13 cellular contexts compared by ENCODE assay signal in genomic region chr5:40842351-40842750, GRCh38. TPM values are rescaled to one million over a fixed set of nuclear protein-coding genes. Genes with fewer than 3 reads are reported as not detected.
A peak's percentile ranks its signal among the peaks of the same experiment; 100 is the strongest.
DNase-seq lines count a peak whose midpoint lies in the region; ATAC-seq, FAIRE-seq and TF ChIP-seq lines count a peak whose summit lies in the region.
"Had no signal": no experiment of that assay in that cellular context is flagged by ENCODE, and none has a peak within 500 bp of the region (broad histone marks: within the 10 kb centered on the region; RNA-seq: fewer than 3 reads in every experiment).

No MANE protein-coding gene starts in this region.

- H3K27ac ChIP-seq in AG04450 (ENCODE audit: low read depth, low read length): no peak overlapping the region
- no peak overlapping the region for H3K27ac ChIP-seq in naive thymus-derived CD4-positive, alpha-beta T cell (ENCODE audit: low read depth, low read length)
- H3K27ac ChIP-seq: C4-2B had no signal

- no peaks in the 10 kb centered on the region for H3K36me3 ChIP-seq in naive thymus-derived CD4-positive, alpha-beta T cell (ENCODE audit: control insufficient read depth in 2 of 3, insufficient read depth in 3 of 3, low read length in 3 of 3)

- H3K4me3 ChIP-seq in AG04450 (ENCODE audit: low read depth, low read length): peak overlapping the region; percentile 42
- H3K4me3 ChIP-seq in NB4 (ENCODE audit: low read depth, low read length): peak overlapping the region; percentile 78
- H3K4me3 ChIP-seq in epithelial cell of proximal tubule (ENCODE audit: low read depth, low read length): peak overlapping the region; percentile 46
- peak overlapping the region; percentile 57 for H3K4me3 ChIP-seq in naive thymus-derived CD4-positive, alpha-beta T cell (ENCODE audit: low read length)

- no peaks in the 10 kb centered on the region for H3K9me3 Mint-ChIP-seq in naive thymus-derived CD4-positive, alpha-beta T cell
- peaks cover 0 to 2% (median 0%) of the 10 kb centered on the region in 7 donors for H3K9me3 Mint-ChIP-seq in CD14-positive monocyte

- DNase-seq in AG04450 (ENCODE audit: low read depth, low spot score) (peak; percentile 13), NB4 (ENCODE audit: low read depth) (no peak), epithelial cell of proximal tubule (ENCODE audit: low read depth) (no peak), CD14-positive monocyte (ENCODE audit: low spot score) (no peak), SKM-1 treated with dmso at 0.1 percent for 144 hours (lab: John Stamatoyannopoulos, UW; ENCODE audit: unreplicated experiment) (no peak), HTR-8/SVneo (ENCODE audit: insufficient read length, low spot score) (no peak), HEK293T (ENCODE audit: extremely low spot score) (no peak)
- DNase-seq in naive thymus-derived CD4-positive, alpha-beta T cell: no peak
- DNase-seq: effector memory CD4-positive, alpha-beta T cell; NCI-H82; stimulated activated naive CD8-positive, alpha-beta T cell treated with anti-CD3 and anti-CD28 coated beads, Interleukin-15, Interleukin-2, amounts not matched to agents 100 U/mL and 50 U/mL, for 24 hours had no signal

- CTCF ChIA-PET in AG04450 (lab: Charles Lee): interaction anchor here (1.0 kb wide), 1 partner anchor 62 kb away, joined by 3 read pairs; no protein-coding TSS in a partner anchor
- CTCF ChIA-PET in naive thymus-derived CD4-positive, alpha-beta T cell (lab: Charles Lee): interaction anchor here (1.0 kb wide), 1 partner anchor 9 kb away, joined by 4 read pairs; no protein-coding TSS in a partner anchor
- CTCF ChIA-PET in HEK293T (lab: Yijun Ruan, JAX): interaction anchor here (0.6 to 1.5 kb wide), 2 partner anchors 15 to 37 kb away, joined by 3 read pairs; no protein-coding TSS in a partner anchor

- H3K27ac Mint-ChIP-seq in naive thymus-derived CD4-positive, alpha-beta T cell: peak overlapping the region in 1 of 9 donors; percentile 91
- no peak overlapping the region for H3K27ac Mint-ChIP-seq in CD14-positive monocyte

- H3K36me3 Mint-ChIP-seq in naive thymus-derived CD4-positive, alpha-beta T cell: peaks cover 0 to 13% (median 3%) of the 10 kb centered on the region in 5 donors
- peaks cover 20 to 27% of the 10 kb centered on the region in 2 donors for H3K36me3 Mint-ChIP-seq in CD14-positive monocyte

- peaks cover 0 to 6% of the 10 kb centered on the region in 2 donors for H3K4me1 ChIP-seq in naive thymus-derived CD4-positive, alpha-beta T cell (ENCODE audit: control insufficient read depth in 2 of 2, insufficient read depth in 2 of 2, low read length in 2 of 2)

- peak overlapping the region in 2 of 10 donors; percentile 13 to 94 for H3K4me3 Mint-ChIP-seq in naive thymus-derived CD4-positive, alpha-beta T cell
- peak overlapping the region in 1 of 2 donors; percentile 98 for H3K4me3 Mint-ChIP-seq in CD14-positive monocyte

- POLR2A ChIA-PET in AG04450 (lab: Yijun Ruan, JAX): no interaction called here
- POLR2A ChIA-PET in naive thymus-derived CD4-positive, alpha-beta T cell (lab: Charles Lee): interaction anchor here (1.3 kb wide), 1 partner anchor 11 kb away, joined by 3 read pairs; no protein-coding TSS in a partner anchor
- POLR2A ChIA-PET in HEK293T (lab: Yijun Ruan, JAX): interaction anchor here (0.7 kb wide), 1 partner anchor 10 kb away, joined by 3 read pairs; no protein-coding TSS in a partner anchor

- peaks cover 0 to 7% (median 5%) of the 10 kb centered on the region in 5 donors for H3K27me3 Mint-ChIP-seq in naive thymus-derived CD4-positive, alpha-beta T cell
- H3K27me3 Mint-ChIP-seq in CD14-positive monocyte (ENCODE audit: low read depth in 3 of 3): peaks cover 0 to 2% (median 1%) of the 10 kb centered on the region in 3 donors

- TF ChIP-seq CTCF in AG04450 (IDR thresholded peaks at IDR 0.05; ENCODE audit: low read depth, low read length) (no peak), NB4 (IDR thresholded peaks at IDR 0.05; ENCODE audit: low read depth, low read length) (no peak), epithelial cell of proximal tubule (conservative IDR thresholded peaks at IDR 0.05; ENCODE audit: low read depth, low read length) (no peak), CD14-positive monocyte (IDR thresholded peaks at IDR 0.05) (no peak)

- H3K9me3 ChIP-seq in AG04450 (ENCODE audit: control insufficient read depth, insufficient read depth, low read length): no peaks in the 10 kb centered on the region
- no peaks in the 10 kb centered on the region for H3K9me3 ChIP-seq in naive thymus-derived CD4-positive, alpha-beta T cell (ENCODE audit: control insufficient read depth in 2 of 3, low read length in 3 of 3)

- ATAC-seq in naive thymus-derived CD4-positive, alpha-beta T cell: no peak
- ATAC-seq: stimulated activated naive CD8-positive, alpha-beta T cell treated with anti-CD3 and anti-CD28 coated beads, Interleukin-15, Interleukin-2, amounts not matched to agents 100 U/mL and 50 U/mL, for 24 hours had no signal

- H3K27me3 ChIP-seq in AG04450 (ENCODE audit: control insufficient read depth, insufficient read depth, low read length): no peaks in the 10 kb centered on the region
- no peaks in the 10 kb centered on the region for H3K27me3 ChIP-seq in naive thymus-derived CD4-positive, alpha-beta T cell (ENCODE audit: control insufficient read depth in 2 of 2, insufficient read depth in 2 of 2, low read length in 2 of 2)

- intact Hi-C loops in naive thymus-derived CD4-positive, alpha-beta T cell (cut with micrococcal nuclease): no loop called here
- intact Hi-C loops in CD14-positive monocyte (cut with micrococcal nuclease): no loop called here

- TF ChIP-seq POLR2A in NB4 (IDR thresholded peaks at IDR 0.05; ENCODE audit: extremely low read depth, insufficient read length): no peak

- H3K4me1 Mint-ChIP-seq in naive thymus-derived CD4-positive, alpha-beta T cell: peaks cover 7 to 30% (median 16%) of the 10 kb centered on the region in 7 donors
- H3K4me1 Mint-ChIP-seq in CD14-positive monocyte: peaks cover 60% of the 10 kb centered on the region

- FAIRE-seq in HTR-8/SVneo (lab: Jason Lieb, UNC): no peak
- FAIRE-seq: GM12892 had no signal

TF ChIP-seq in HEK293T, 16 proteins besides CTCF, POLR2A, EP300 and RAD21:
- TF ChIP-seq FOXA1 (IDR thresholded peaks at IDR 0.05) (no peak), TARDBP (IDR thresholded peaks at IDR 0.05) (no peak), L3MBTL2 (conservative IDR thresholded peaks at IDR 0.05) (no peak), ELF4 (IDR thresholded peaks at IDR 0.05) (no peak), LEF1 (IDR thresholded peaks at IDR 0.05; ENCODE audit: borderline replicate concordance) (no peak), FOXM1 (IDR thresholded peaks at IDR 0.05; ENCODE audit: borderline replicate concordance) (no peak)

RNA-seq across cellular contexts. Expression of gene CARD6, which starts 1.2 kb away (rescaled TPM):
- polyA plus RNA-seq in AG04450 (2011; rRNA removed): 3.2 and 4.2 TPM in 2 replicates
- 4.0 and 5.0 TPM in 2 replicates for polyA minus RNA-seq in AG04450 (2011; rRNA and poly(A)+ RNA removed)
- total RNA-seq in epithelial cell of proximal tubule: 0.43 and 0.63 TPM in 2 replicates
- total RNA-seq in naive thymus-derived CD4-positive, alpha-beta T cell: 1 to 10 TPM; 1.2 to 5.3 (median 2.9) TPM
- polyA plus RNA-seq in naive thymus-derived CD4-positive, alpha-beta T cell: 1 to 10 TPM; 2.3 to 3.2 TPM
- 10 to 100 TPM; 10.6 to 15.6 TPM for polyA plus RNA-seq in CD14-positive monocyte

RNA-seq across cellular contexts. Expression of gene RPL37, which starts 7.3 kb away (rescaled TPM):
- polyA plus RNA-seq in AG04450 (2011; rRNA removed): 4,632 and 5,076 TPM in 2 replicates
- polyA minus RNA-seq in AG04450 (2011; rRNA and poly(A)+ RNA removed): 759 and 826 TPM in 2 replicates
- total RNA-seq in epithelial cell of proximal tubule: 159 and 301 TPM in 2 replicates
- total RNA-seq in naive thymus-derived CD4-positive, alpha-beta T cell: 1,000 to 10,000 TPM; 1,642 to 2,808 (median 2,710) TPM
- 1,000 to 10,000 TPM; 1,657 to 2,827 TPM for polyA plus RNA-seq in naive thymus-derived CD4-positive, alpha-beta T cell
- 100 to 1,000 TPM; 738 to 813 TPM for polyA plus RNA-seq in CD14-positive monocyte

RNA-seq across cellular contexts. Expression of gene PRKAA1, which starts 44.2 kb away (rescaled TPM):
- 79.1 and 107 TPM in 2 replicates for polyA plus RNA-seq in AG04450 (2011; rRNA removed)
- polyA minus RNA-seq in AG04450 (2011; rRNA and poly(A)+ RNA removed): 59.5 and 75.8 TPM in 2 replicates
- 30.5 and 38.5 TPM in 2 replicates for total RNA-seq in epithelial cell of proximal tubule
- 100 to 1,000 TPM in 1 of 5 experiments, 10 to 100 TPM in 4; 65.5 to 103 (median 98.1) TPM for total RNA-seq in naive thymus-derived CD4-positive, alpha-beta T cell
- 10 to 100 TPM; 38.3 to 49.2 TPM for polyA plus RNA-seq in naive thymus-derived CD4-positive, alpha-beta T cell
- polyA plus RNA-seq in CD14-positive monocyte: 10 to 100 TPM; 23.4 to 32.8 TPM
